ENCODE assay signal across 12 cellular contexts in the genomic region with DNA sequence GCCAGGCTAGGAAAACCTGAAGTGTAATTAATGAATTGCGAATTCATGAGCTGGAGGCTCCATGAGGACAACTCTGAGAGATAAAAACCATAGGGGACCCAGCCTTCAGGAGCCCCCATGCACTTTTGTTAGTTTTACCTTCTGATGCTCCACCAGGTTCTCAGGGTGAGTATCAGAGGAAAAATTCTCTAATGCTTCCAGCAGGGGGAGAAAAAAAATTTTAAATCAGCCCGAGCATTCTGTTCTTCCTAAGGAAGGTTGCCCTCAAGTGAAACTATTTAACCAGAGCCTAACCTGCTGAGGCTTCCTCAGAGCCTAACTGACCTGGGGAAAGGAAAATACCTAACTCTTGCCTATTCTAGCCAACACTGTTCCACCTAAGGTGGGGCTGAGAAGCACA.
DNase-seq lines count a peak whose midpoint lies in the region; ATAC-seq and TF ChIP-seq lines count a peak whose summit lies in the region.
"Had no signal": no experiment of that assay in that cellular context is flagged by ENCODE, and none has a peak within 500 bp of the region (broad histone marks: within the 10 kb centered on the region; RNA-seq: fewer than 3 reads in every experiment).

No MANE protein-coding gene starts in this region.

- H3K27ac ChIP-seq in AG04450 (ENCODE audit: low read depth, low read length) (no peak overlapping the region), KMS-11 (no peak overlapping the region), VCaP (no peak overlapping the region)
- H3K27ac ChIP-seq: ascending aorta, vagina had no signal

- H3K79me2 ChIP-seq in KMS-11 (ENCODE audit: insufficient read depth, low read depth): no peaks in the 10 kb centered on the region

- CTCF ChIA-PET in AG04450 (lab: Charles Lee): no interaction called here

- no peak overlapping the region for H3K9ac ChIP-seq in KMS-11

- H3K4me3 ChIP-seq in AG04450 (ENCODE audit: low read depth, low read length) (no peak overlapping the region), KMS-11 (IDR thresholded peaks at IDR 0.05; ENCODE audit: insufficient read depth, low read depth, low read length) (no peak overlapping the region)
- H3K4me3 ChIP-seq: ascending aorta, vagina had no signal

- POLR2A ChIA-PET in AG04450 (lab: Yijun Ruan, JAX): no interaction called here

- H3K36me3 ChIP-seq in KMS-11 (ENCODE audit: insufficient read depth): no peaks in the 10 kb centered on the region
- H3K36me3 ChIP-seq: ascending aorta, vagina had no signal

- peaks cover 56% of the 10 kb centered on the region for H3K4me1 ChIP-seq in KMS-11 (ENCODE audit: low read depth, poor library complexity, severe bottlenecking)
- H3K4me1 ChIP-seq: ascending aorta, vagina had no signal

- peak overlapping the region; percentile 30; the same call in 1 of the 2 replicates for H2AFZ ChIP-seq in KMS-11 (ENCODE audit: low read depth)

- DNase-seq in AG04450 (ENCODE audit: low read depth, low spot score): no peak
- peak; percentile 45 for DNase-seq in kidney tubule cell (ENCODE audit: low spot score)
- no peak for DNase-seq in omental fat pad (ENCODE audit: low spot score)
- DNase-seq in HK-2 (ENCODE audit: unreplicated experiment): no peak
- DNase-seq: activated B cell treated with CpG ODN at 0.5 μM for 24 hours; activated T-cell treated with anti-CD3 and anti-CD28 coated beads, Interleukin-2, amount 50 U/mL, for 1 hour had no signal

- H4K20me1 ChIP-seq in KMS-11 (ENCODE audit: insufficient read depth): no peaks in the 10 kb centered on the region

- ATAC-seq in GM21423 (IDR thresholded peaks at IDR 0.05; ENCODE audit: unreplicated experiment): no peak
- no peak for ATAC-seq in omental fat pad (ENCODE audit: low FRiP score)
- no peak for ATAC-seq in HG02610 (IDR thresholded peaks at IDR 0.05; ENCODE audit: unreplicated experiment)

- H3K27me3 ChIP-seq in AG04450 (ENCODE audit: control insufficient read depth, insufficient read depth, low read length) (no peaks in the 10 kb centered on the region), KMS-11 (ENCODE audit: insufficient read depth, low read depth) (no peaks in the 10 kb centered on the region)
- H3K27me3 ChIP-seq: ascending aorta, vagina had no signal

- H3K4me2 ChIP-seq in KMS-11: no peak overlapping the region

- TF ChIP-seq CTCF in AG04450 (IDR thresholded peaks at IDR 0.05; ENCODE audit: low read depth, low read length): peak; percentile 25; the same call in 1 of the 2 replicates
- TF ChIP-seq CTCF in KMS-11 (conservative IDR thresholded peaks at IDR 0.05; ENCODE audit: low read depth, low read length): peak; percentile 29; the same call in 1 of the 2 replicates
- TF ChIP-seq CTCF in VCaP (conservative IDR thresholded peaks at IDR 0.05): peak; percentile 55
- TF ChIP-seq CTCF in omental fat pad (IDR thresholded peaks at IDR 0.05): no peak

- no peaks in the 10 kb centered on the region for H3K9me3 ChIP-seq in AG04450 (ENCODE audit: control insufficient read depth, insufficient read depth, low read length)
- H3K9me3 ChIP-seq: ascending aorta, vagina had no signal

Comparison
In these comparisons a context has a peak if more than half of its experiments do, and no peak if none do; other contexts are left out.
1. CTCF ChIP-seq: peak in AG04450 (single experiment), KMS-11 (single experiment) and VCaP (single experiment); none in omental fat pad (0 of 3).